ENCODE assay signal across 11 cellular contexts in the genomic region with DNA sequence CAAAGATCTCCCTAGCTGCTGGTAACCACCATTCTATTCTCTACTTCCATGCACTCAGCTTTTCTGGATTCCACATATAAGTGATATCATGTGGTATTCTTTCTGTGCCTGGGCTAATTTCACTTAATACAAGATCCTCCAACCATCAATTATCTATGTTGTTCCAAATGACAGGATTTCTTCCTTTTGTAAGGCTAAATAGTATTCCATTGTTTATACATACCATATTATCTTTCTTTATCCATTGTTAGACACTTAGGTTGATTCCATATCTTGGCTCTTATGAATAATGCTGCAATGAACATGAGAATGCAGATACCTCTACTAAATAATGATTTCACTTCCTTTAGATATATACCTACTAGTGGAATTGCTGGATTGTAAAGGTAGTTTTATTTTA.
"Had no signal": no experiment of that assay in that cellular context is flagged by ENCODE, and none has a peak within 500 bp of the region (broad histone marks: within the 10 kb centered on the region; RNA-seq: fewer than 3 reads in every experiment).

No MANE protein-coding gene starts in this region.

- H3K9me3 Mint-ChIP-seq: GM23338, H9, HFFc6 had no signal

- H3K27ac ChIP-seq: GM23248 had no signal

- H3K4me3 ChIP-seq: GM23248, GM23338, HAP-1 had no signal

- H3K4me2 ChIP-seq: GM23338 had no signal

- H3K9ac ChIP-seq: GM23248 had no signal

- H3K4me3 Mint-ChIP-seq: GM23338, H9, HFFc6 had no signal

- DNase-seq: GM23248, GOT3, H7, H9, HCEC 1CT, HFFc6 had no signal

- FAIRE-seq: H1, H54 had no signal

- H3K36me3 ChIP-seq: HAP-1 had no signal

- H3K9me3 ChIP-seq: HAP-1 had no signal

- H3K27ac Mint-ChIP-seq: GM23338, H9, HFFc6 had no signal

- ATAC-seq: GM23338, HCT116 had no signal

- H2AFZ ChIP-seq: GM23248, GM23338 had no signal

- H3K4me1 ChIP-seq: HAP-1 had no signal
